7 cellular contexts compared by ENCODE assay signal in genomic region chr16:78464833-78465232, GRCh38.
"Had no signal": no experiment of that assay in that cellular context is flagged by ENCODE, and none has a peak within 500 bp of the region (broad histone marks: within the 10 kb centered on the region; RNA-seq: fewer than 3 reads in every experiment).

No MANE protein-coding gene starts in this region.

- H3K27me3 Mint-ChIP-seq: IgD-negative memory B cell had no signal

- DNase-seq: IMR-90, KBM-7, KG1 had no signal

- FAIRE-seq: HTR-8/SVneo had no signal

- H3K9ac ChIP-seq: KMS-11 had no signal

- H3K4me1 Mint-ChIP-seq: IgD-negative memory B cell had no signal

- H3K4me2 ChIP-seq: KMS-11 had no signal

- H3K27ac Mint-ChIP-seq: IgD-negative memory B cell had no signal

- H3K27ac ChIP-seq: HL-60, KMS-11 had no signal
